25 cellular contexts compared by ENCODE assay signal in the genomic region with DNA sequence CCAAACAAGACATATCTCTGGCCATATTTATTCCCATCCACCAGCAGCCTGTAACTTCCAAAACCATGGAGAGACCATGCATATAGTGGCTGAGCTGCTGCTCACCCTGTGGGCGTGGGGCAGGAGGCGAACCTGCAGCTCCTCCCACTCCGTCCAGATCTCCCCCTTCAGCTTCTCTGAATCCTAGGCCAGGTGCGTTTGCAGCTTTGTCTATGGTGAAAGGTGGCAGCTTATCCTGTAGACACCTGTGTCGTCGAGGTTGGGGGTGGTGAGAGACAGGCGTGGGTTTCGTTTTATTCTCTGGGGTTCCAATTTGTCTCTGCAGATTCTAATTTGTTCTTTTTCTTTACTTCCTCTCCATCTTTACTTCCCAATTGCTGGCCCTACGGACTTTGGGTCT. TPM values are rescaled to one million over a fixed set of nuclear protein-coding genes. Genes with fewer than 3 reads are reported as not detected.
DNase-seq lines count a peak whose midpoint lies in the region; ATAC-seq and TF ChIP-seq lines count a peak whose summit lies in the region.
"Had no signal": no experiment of that assay in that cellular context is flagged by ENCODE, and none has a peak within 500 bp of the region (broad histone marks: within the 10 kb centered on the region; RNA-seq: fewer than 3 reads in every experiment).

No MANE protein-coding gene starts in this region.

- no peak overlapping the region for H2AFZ ChIP-seq in Karpas-422 (ENCODE audit: low read length)

- no peaks in the 10 kb centered on the region for H3K9me3 ChIP-seq in Karpas-422 (ENCODE audit: low read length)
- H3K9me3 ChIP-seq: A549 had no signal

- peaks cover 56% of the 10 kb centered on the region for H3K4me1 Mint-ChIP-seq in WTC11

- peaks cover 24% of the 10 kb centered on the region for H3K27me3 Mint-ChIP-seq in WTC11 (ENCODE audit: low read depth)

- H3K79me2 ChIP-seq in Karpas-422 (ENCODE audit: low read length), result no peaks in the 10 kb centered on the region

- H3K27ac Mint-ChIP-seq in WTC11, result no peak overlapping the region; the same call in 1 of the 2 replicates
- H3K27ac Mint-ChIP-seq: CD4-positive, CD25-positive, alpha-beta regulatory T cell had no signal

- no peak overlapping the region for H3K27ac ChIP-seq in Karpas-422 (ENCODE audit: low read length)

- no peak overlapping the region for H3K4me3 Mint-ChIP-seq in WTC11
- H3K4me3 Mint-ChIP-seq: CD4-positive, CD25-positive, alpha-beta regulatory T cell had no signal

- peaks cover 5% of the 10 kb centered on the region for H3K9me3 Mint-ChIP-seq in WTC11

- ATAC-seq in WTC11, result peak; percentile 82
- no peak for ATAC-seq in GM18870 (IDR thresholded peaks at IDR 0.05; ENCODE audit: unreplicated experiment)
- no peak for ATAC-seq in HG03280 (IDR thresholded peaks at IDR 0.05; ENCODE audit: unreplicated experiment)
- ATAC-seq: A549, K562, Panc1, SK-N-SH treated with all-trans-retinoic acid at 6 μM for 48 hours had no signal

- H4K20me1 ChIP-seq in Karpas-422 (ENCODE audit: insufficient read depth, low read depth, low read length), result no peaks in the 10 kb centered on the region

- no peak for TF ChIP-seq CTCF in WTC11 (IDR thresholded peaks at IDR 0.05)

- POLR2A ChIA-PET in WTC11 (lab: Charles Lee), result no interaction called here

- H3K36me3 ChIP-seq in Karpas-422 (ENCODE audit: insufficient read depth, low read length), result no peaks in the 10 kb centered on the region

- peaks cover 28% of the 10 kb centered on the region for H3K4me1 ChIP-seq in Karpas-422 (ENCODE audit: low read length)

- CTCF ChIA-PET in WTC11 (lab: Charles Lee), result interaction anchor here (0.9 to 1.4 kb wide), 3 partner anchors 35 to 77 kb away, joined by 3 to 5 read pairs (median 3); partner anchors contain the start of gene CRYM

- H3K36me3 Mint-ChIP-seq in WTC11, result peaks cover 4% of the 10 kb centered on the region
- H3K36me3 Mint-ChIP-seq: CD4-positive, CD25-positive, alpha-beta regulatory T cell had no signal

- no peak overlapping the region for H3K9ac ChIP-seq in Karpas-422 (ENCODE audit: low read length)

- no peaks in the 10 kb centered on the region for H3K27me3 ChIP-seq in Karpas-422 (ENCODE audit: low read length)

- H3K4me2 ChIP-seq in Karpas-422 (ENCODE audit: low read depth, low read length, poor library complexity, severe bottlenecking), result peak overlapping the region; percentile 11

- peak; percentile 33 for DNase-seq in COLO668 (lab: John Stamatoyannopoulos, UW; ENCODE audit: unreplicated experiment)
- no peak for DNase-seq in Karpas-422
- DNase-seq in WTC11 (ENCODE audit: low spot score), result peak; percentile 16
- peak; percentile 41 for DNase-seq in mesenteric fat pad (ENCODE audit: low spot score)
- DNase-seq in NCI-H2227 (lab: John Stamatoyannopoulos, UW; ENCODE audit: unreplicated experiment), result no peak
- DNase-seq in stimulated activated CD4-positive, alpha-beta T cell treated with anti-CD3 and anti-CD28 coated beads, Interleukin-4, amount 100 ng/mL, for 24 hours, result no peak
- DNase-seq: CD4-positive, CD25-positive, alpha-beta regulatory T cell; COR-L47; DMS79; GOT3; NCI-H1092 treated with DMSO at 0.1 percent for 48 hours; NCI-H1436 treated with DMSO at 0.1 percent for 48 hours; NCI-H2029; NCI-H2171; NCI-H446 treated with DMSO at 0.1 percent for 48 hours; NCI-H774; NK-92 treated with Interleukin-12 subunit alpha and Interleukin-12 subunit beta, amount 100 ng/mL, for 24 hours had no signal

- H3K9me2 ChIP-seq in Karpas-422 (replicated peaks; ENCODE audit: insufficient read depth, low read length), result no peaks in the 10 kb centered on the region

- no peak overlapping the region for H3K4me3 ChIP-seq in Karpas-422 (ENCODE audit: low read length)
- H3K4me3 ChIP-seq: A549, K562 had no signal

TF ChIP-seq in WTC11, 78 proteins besides CTCF, POLR2A, EP300 and RAD21:
- TF ChIP-seq NR1H2 (CRISPR knock-in tag; IDR thresholded peaks at IDR 0.05) (no peak), GTF2I (CRISPR knock-in tag; conservative IDR thresholded peaks at IDR 0.05) (no peak), E2F5 (CRISPR knock-in tag; IDR thresholded peaks at IDR 0.05) (no peak), CREB1 (CRISPR knock-in tag; IDR thresholded peaks at IDR 0.05) (no peak), HMGA2 (CRISPR knock-in tag; IDR thresholded peaks at IDR 0.05) (no peak), NFATC4 (CRISPR knock-in tag; IDR thresholded peaks at IDR 0.05) (no peak), TP53 (CRISPR knock-in tag; IDR thresholded peaks at IDR 0.05) (no peak), NFYB (CRISPR knock-in tag; conservative IDR thresholded peaks at IDR 0.05; ENCODE audit: low read depth) (no peak), ZNF263 (CRISPR knock-in tag; IDR thresholded peaks at IDR 0.05; ENCODE audit: low read depth) (no peak)
- TF ChIP-seq, protein P1, sequence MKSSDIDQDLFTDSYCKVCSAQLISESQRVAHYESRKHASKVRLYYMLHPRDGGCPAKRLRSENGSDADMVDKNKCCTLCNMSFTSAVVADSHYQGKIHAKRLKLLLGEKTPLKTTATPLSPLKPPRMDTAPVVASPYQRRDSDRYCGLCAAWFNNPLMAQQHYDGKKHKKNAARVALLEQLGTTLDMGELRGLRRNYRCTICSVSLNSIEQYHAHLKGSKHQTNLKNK (CRISPR knock-in tag; IDR thresholded peaks at IDR 0.05), result no peak
- TF ChIP-seq, protein P2, sequence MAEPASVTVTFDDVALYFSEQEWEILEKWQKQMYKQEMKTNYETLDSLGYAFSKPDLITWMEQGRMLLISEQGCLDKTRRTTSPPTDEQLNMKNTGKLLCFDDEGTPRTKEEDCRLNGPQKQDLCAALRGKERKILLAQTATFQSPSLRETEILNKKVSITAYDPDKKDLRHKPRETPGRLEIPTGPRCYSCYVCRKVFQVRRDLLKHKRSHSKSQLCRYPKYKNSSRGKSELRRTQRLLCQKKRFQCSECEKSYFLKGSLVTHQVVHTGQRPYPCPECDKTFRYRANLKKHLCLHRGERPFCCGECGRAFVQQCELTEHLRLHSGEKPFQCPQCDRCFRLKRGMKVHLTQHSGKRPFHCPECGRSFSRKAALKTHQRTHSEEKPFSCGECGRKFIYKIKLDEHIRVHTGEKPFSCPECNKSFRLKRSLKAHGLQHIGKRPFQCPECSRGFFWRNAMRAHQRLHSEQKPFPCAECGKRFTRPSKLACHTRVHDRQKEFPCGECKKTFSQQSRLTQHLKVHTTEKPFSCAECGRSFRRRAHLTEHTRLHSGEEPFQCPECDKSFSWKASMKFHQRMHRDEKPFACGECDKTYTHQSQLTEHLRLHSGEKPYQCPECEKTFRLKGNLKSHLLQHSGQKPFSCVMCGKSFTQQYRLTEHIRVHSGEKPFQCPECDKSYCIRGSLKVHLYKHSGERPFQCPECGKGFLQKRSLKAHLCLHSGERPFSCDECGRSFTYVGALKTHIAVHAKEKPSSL (CRISPR knock-in tag; conservative IDR thresholded peaks at IDR 0.05), result no peak
- TF ChIP-seq, protein P3, sequence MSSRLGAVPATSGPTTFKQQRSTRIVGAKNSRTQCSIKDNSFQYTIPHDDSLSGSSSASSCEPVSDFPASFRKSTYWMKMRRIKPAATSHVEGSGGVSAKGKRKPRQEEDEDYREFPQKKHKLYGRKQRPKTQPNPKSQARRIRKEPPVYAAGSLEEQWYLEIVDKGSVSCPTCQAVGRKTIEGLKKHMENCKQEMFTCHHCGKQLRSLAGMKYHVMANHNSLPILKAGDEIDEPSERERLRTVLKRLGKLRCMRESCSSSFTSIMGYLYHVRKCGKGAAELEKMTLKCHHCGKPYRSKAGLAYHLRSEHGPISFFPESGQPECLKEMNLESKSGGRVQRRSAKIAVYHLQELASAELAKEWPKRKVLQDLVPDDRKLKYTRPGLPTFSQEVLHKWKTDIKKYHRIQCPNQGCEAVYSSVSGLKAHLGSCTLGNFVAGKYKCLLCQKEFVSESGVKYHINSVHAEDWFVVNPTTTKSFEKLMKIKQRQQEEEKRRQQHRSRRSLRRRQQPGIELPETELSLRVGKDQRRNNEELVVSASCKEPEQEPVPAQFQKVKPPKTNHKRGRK (CRISPR knock-in tag; IDR thresholded peaks at IDR 0.05; ENCODE audit: borderline replicate concordance), result no peak

RNA-seq across cellular contexts. Expression of gene ANKS4B, which starts 9.7 kb away (rescaled TPM):
- not detected in 2 replicates for total RNA-seq in Karpas-422 (2014; rRNA removed; shearing (Covaris generic); ENCODE audit: low replicate concordance)
- 0.05 to 0.09 TPM (median 0.07 TPM) in 3 replicates for total RNA-seq in WTC11 (2021)
- 0.06 TPM for total RNA-seq in mesenteric fat pad
- total RNA-seq: CD4-positive, CD25-positive, alpha-beta regulatory T cell; K562 had no signal

RNA-seq across cellular contexts. Expression of gene ZP2, which starts 12.4 kb away (rescaled TPM):
- total RNA-seq in Karpas-422 (2014; rRNA removed; shearing (Covaris generic); ENCODE audit: low replicate concordance), result not detected in 2 replicates
- total RNA-seq in WTC11 (2021) (0.07 TPM in 1 of 3 replicates, not detected in the others), mesenteric fat pad (not detected)
- total RNA-seq: CD4-positive, CD25-positive, alpha-beta regulatory T cell; HepG2; HT-29; K562 had no signal

RNA-seq across cellular contexts. Expression of gene CRYM, which starts 54.3 kb away (rescaled TPM):
- 6.8 and 7.1 TPM in 2 replicates for total RNA-seq in Karpas-422 (2014; rRNA removed; shearing (Covaris generic); ENCODE audit: low replicate concordance)
- total RNA-seq in WTC11 (2021) (12.7 to 14.9 TPM (median 12.9 TPM) in 3 replicates), mesenteric fat pad (not detected)
- total RNA-seq: CD4-positive, CD25-positive, alpha-beta regulatory T cell had no signal

Comparison
In these comparisons a context has a peak if more than half of its experiments do, and no peak if none do; other contexts are left out.
1. DNase-seq: peak in COLO668 (single experiment), WTC11 (single experiment) and mesenteric fat pad (single experiment); none in Karpas-422 (single experiment), NCI-H2227 (single experiment) and stimulated activated CD4-positive, alpha-beta T cell treated with anti-CD3 and anti-CD28 coated beads, Interleukin-4, amount 100 ng/mL, for 24 hours (single experiment).